In genomic region chr11:250740-251299, GRCh38 we compare ENCODE assay signal across 8 cellular contexts. TPM values are rescaled to one million over a fixed set of nuclear protein-coding genes. Genes with fewer than 3 reads are reported as not detected.
DNase-seq lines count a peak whose midpoint lies in the region; ATAC-seq and TF ChIP-seq lines count a peak whose summit lies in the region.

No MANE protein-coding gene starts in this region.

- no peaks in the 10 kb centered on the region for H3K36me3 ChIP-seq in neural progenitor cell
- peaks cover 69% of the 10 kb centered on the region for H3K36me3 ChIP-seq in thymus (ENCODE audit: control insufficient read depth, insufficient read depth)

- H3K36me3 Mint-ChIP-seq in neural progenitor cell = peaks cover 38% of the 10 kb centered on the region

- peak; percentile 78 for ATAC-seq in esophagus mucosa
- no peak for ATAC-seq in GM21737 (IDR thresholded peaks at IDR 0.05; ENCODE audit: unreplicated experiment)

- H3K27ac ChIP-seq in neural progenitor cell (no peak overlapping the region), thymus (ENCODE audit: low read depth) (peak overlapping the region; percentile 60)

- H3K4me3 Mint-ChIP-seq in neural progenitor cell = no peak overlapping the region

- H3K4me1 Mint-ChIP-seq in neural progenitor cell = no peaks in the 10 kb centered on the region

- no peaks in the 10 kb centered on the region for H3K9me3 ChIP-seq in neural progenitor cell (ENCODE audit: low read depth)
- no peaks in the 10 kb centered on the region for H3K9me3 ChIP-seq in thymus (ENCODE audit: control insufficient read depth)

- H3K9ac ChIP-seq in neural progenitor cell = no peak overlapping the region

- no peak overlapping the region for H2AFZ ChIP-seq in neural progenitor cell (replicated peaks)

- H3K4me3 ChIP-seq in neural progenitor cell (no peak overlapping the region), thymus (ENCODE audit: low read length) (no peak overlapping the region)

- peaks cover 2% of the 10 kb centered on the region for H3K27me3 Mint-ChIP-seq in neural progenitor cell (ENCODE audit: insufficient read depth, low read depth)

- H4K20me1 ChIP-seq in neural progenitor cell (ENCODE audit: low read depth) = no peaks in the 10 kb centered on the region

- 83% methylated on average over 10 of the region's 10 CpGs for WGBS in thymus

- peaks cover 10% of the 10 kb centered on the region for H3F3A ChIP-seq in neural progenitor cell (ENCODE audit: low read depth)

- TF ChIP-seq CTCF in GM12874 (IDR thresholded peaks at IDR 0.05; ENCODE audit: insufficient read depth, low read depth, low read length) (peak; percentile 77), neural progenitor cell (IDR thresholded peaks at IDR 0.05) (peak; percentile 82)

- H3K27me3 ChIP-seq in neural progenitor cell (no peaks in the 10 kb centered on the region), thymus (ENCODE audit: control insufficient read depth, insufficient read depth) (no peaks in the 10 kb centered on the region)

- DNase-seq in NCI-H460 (ENCODE audit: extremely low read depth, low read depth) (peak; percentile 28), neural progenitor cell (ENCODE audit: low spot score) (peak; percentile 73), SW480 (ENCODE audit: low spot score) (no peak)
- peak; percentile 56 for DNase-seq in activated CD8-positive, alpha-beta memory T cell treated with anti-CD3 and anti-CD28 coated beads, Interleukin-2, amount 50 U/mL, for 24 hours (ENCODE audit: extremely low read depth)

- H3K4me2 ChIP-seq in neural progenitor cell = no peak overlapping the region

- no peak overlapping the region for H3K27ac Mint-ChIP-seq in neural progenitor cell

- H3K4me1 ChIP-seq in neural progenitor cell = no peaks in the 10 kb centered on the region
- H3K4me1 ChIP-seq in thymus (ENCODE audit: control insufficient read depth, insufficient read depth, low read length) = no peaks in the 10 kb centered on the region

- H3K79me2 ChIP-seq in neural progenitor cell (ENCODE audit: low read depth) = no peaks in the 10 kb centered on the region

- no peaks in the 10 kb centered on the region for H3K9me3 Mint-ChIP-seq in neural progenitor cell

RNA-seq across cellular contexts. Expression of gene PSMD13, which starts 14.0 kb away (rescaled TPM):
- total RNA-seq in NCI-H460 (2014; rRNA removed; shearing (Covaris generic)) = 69.9 and 72.8 TPM in 2 replicates
- polyA plus RNA-seq in NCI-H460 (2014; cell fraction: nucleus; rRNA removed) = 88.8 and 91.5 TPM in 2 replicates
- total RNA-seq in esophagus mucosa (81.8 TPM), neural progenitor cell (ENCODE audit: low replicate concordance) (90.6 and 106 TPM in 2 replicates)
- 192 TPM for polyA plus RNA-seq in thymus

RNA-seq across cellular contexts. Expression of gene SIRT3, which starts 14.7 kb away (rescaled TPM):
- total RNA-seq in NCI-H460 (2014; rRNA removed; shearing (Covaris generic)) = 9.8 and 11.0 TPM in 2 replicates
- 6.0 and 38.3 TPM in 2 replicates for polyA plus RNA-seq in NCI-H460 (2014; cell fraction: nucleus; rRNA removed)
- 6.2 TPM for total RNA-seq in esophagus mucosa
- total RNA-seq in neural progenitor cell (ENCODE audit: low replicate concordance) = 22.4 and 22.6 TPM in 2 replicates
- 38.3 TPM for polyA plus RNA-seq in thymus

RNA-seq across cellular contexts. Expression of gene NLRP6, which starts 27.4 kb away (rescaled TPM):
- total RNA-seq in NCI-H460 (2014; rRNA removed; shearing (Covaris generic)) = not detected in 2 replicates
- polyA plus RNA-seq in NCI-H460 (2014; cell fraction: nucleus; rRNA removed) = 0.18 and 0.37 TPM in 2 replicates
- 0.12 TPM for total RNA-seq in esophagus mucosa
- not detected in 2 replicates for total RNA-seq in neural progenitor cell (ENCODE audit: low replicate concordance)
- 2.2 TPM for polyA plus RNA-seq in thymus

RNA-seq across cellular contexts. Expression of gene PGGHG, which starts 38.1 kb away (rescaled TPM):
- total RNA-seq in NCI-H460 (2014; rRNA removed; shearing (Covaris generic)) = 12.7 and 13.4 TPM in 2 replicates
- polyA plus RNA-seq in NCI-H460 (2014; cell fraction: nucleus; rRNA removed) = 262 and 277 TPM in 2 replicates
- total RNA-seq in esophagus mucosa (2.4 TPM), neural progenitor cell (ENCODE audit: low replicate concordance) (20.5 and 44.4 TPM in 2 replicates)
- polyA plus RNA-seq in thymus = 900 TPM

RNA-seq across cellular contexts. Expression of gene RIC8A, which starts 43.3 kb away (rescaled TPM):
- 53.9 and 82.0 TPM in 2 replicates for total RNA-seq in NCI-H460 (2014; rRNA removed; shearing (Covaris generic))
- polyA plus RNA-seq in NCI-H460 (2014; cell fraction: nucleus; rRNA removed) = 114 and 177 TPM in 2 replicates
- 60.3 TPM for total RNA-seq in esophagus mucosa
- 45.0 and 67.2 TPM in 2 replicates for total RNA-seq in neural progenitor cell (ENCODE audit: low replicate concordance)
- 54.7 TPM for polyA plus RNA-seq in thymus
